Comparison of ENCODE assay signal across 1 cellular context in the genomic region with DNA sequence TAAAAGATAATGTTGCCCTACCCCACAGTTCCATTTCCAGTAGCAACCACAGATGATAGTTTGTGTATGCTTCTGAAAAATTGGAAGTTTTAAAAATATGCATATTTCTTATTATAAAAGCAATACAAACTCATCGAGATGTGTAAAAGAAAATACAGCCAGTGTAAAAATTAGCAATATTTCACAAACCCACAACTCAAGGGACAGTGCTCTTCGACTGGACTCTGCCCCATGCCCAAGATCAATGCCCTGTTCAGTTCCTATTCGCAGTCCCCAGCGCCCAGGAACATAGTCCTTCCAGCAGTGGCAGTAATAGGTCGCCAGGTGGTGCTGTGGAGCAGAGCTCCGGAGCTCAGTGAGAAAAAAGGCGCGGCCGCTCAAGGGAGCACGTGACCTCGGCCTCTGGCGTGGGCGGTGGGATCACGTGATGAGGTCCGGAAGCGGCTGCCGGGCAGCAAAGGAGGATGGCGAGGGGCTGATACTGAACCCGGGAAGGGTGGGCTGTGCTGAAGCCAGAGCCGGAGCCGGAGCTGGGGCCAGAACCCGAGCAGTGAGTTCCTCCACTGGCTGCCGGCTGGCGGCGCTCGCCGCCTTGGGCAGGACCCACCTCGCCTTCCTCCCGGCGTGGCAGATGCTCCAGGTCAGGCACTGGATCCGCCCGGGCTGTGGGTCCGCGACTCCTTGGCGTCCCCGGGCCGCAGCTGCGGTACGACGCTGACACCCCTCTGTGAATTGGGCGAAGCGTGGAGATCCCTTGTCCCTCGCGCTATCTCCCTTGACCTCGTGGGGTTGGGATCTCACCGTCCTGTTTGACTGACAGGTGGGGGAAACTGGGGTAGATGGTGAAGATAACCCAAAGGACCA.
TF ChIP-seq lines count a peak whose summit lies in the region.

A gene (plus strand): TSS at position 430 of the 864 bp plus-strand sequence. CDS start 11,190 bp downstream, outside the sequence.

TF ChIP-seq in HepG2, 621 proteins besides CTCF, POLR2A, EP300 and RAD21 (continued from another document and continues in another):
- peak; percentile 64; the same call in 1 of the 2 replicates for TF ChIP-seq RNF2 (conservative IDR thresholded peaks at IDR 0.05; ENCODE audit: low read depth)
- TF ChIP-seq REXO4 (CRISPR knock-in tag; IDR thresholded peaks at IDR 0.05; ENCODE audit: borderline replicate concordance) = no peak
- no peak for TF ChIP-seq FLYWCH1 (CRISPR knock-in tag; IDR thresholded peaks at IDR 0.05)
- TF ChIP-seq, protein P1, sequence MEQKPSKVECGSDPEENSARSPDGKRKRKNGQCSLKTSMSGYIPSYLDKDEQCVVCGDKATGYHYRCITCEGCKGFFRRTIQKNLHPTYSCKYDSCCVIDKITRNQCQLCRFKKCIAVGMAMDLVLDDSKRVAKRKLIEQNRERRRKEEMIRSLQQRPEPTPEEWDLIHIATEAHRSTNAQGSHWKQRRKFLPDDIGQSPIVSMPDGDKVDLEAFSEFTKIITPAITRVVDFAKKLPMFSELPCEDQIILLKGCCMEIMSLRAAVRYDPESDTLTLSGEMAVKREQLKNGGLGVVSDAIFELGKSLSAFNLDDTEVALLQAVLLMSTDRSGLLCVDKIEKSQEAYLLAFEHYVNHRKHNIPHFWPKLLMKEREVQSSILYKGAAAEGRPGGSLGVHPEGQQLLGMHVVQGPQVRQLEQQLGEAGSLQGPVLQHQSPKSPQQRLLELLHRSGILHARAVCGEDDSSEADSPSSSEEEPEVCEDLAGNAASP (CRISPR knock-in tag; IDR thresholded peaks at IDR 0.05; ENCODE audit: borderline replicate concordance) = peak; percentile 36; the same call in 1 of the 2 replicates
- TF ChIP-seq, protein P2, sequence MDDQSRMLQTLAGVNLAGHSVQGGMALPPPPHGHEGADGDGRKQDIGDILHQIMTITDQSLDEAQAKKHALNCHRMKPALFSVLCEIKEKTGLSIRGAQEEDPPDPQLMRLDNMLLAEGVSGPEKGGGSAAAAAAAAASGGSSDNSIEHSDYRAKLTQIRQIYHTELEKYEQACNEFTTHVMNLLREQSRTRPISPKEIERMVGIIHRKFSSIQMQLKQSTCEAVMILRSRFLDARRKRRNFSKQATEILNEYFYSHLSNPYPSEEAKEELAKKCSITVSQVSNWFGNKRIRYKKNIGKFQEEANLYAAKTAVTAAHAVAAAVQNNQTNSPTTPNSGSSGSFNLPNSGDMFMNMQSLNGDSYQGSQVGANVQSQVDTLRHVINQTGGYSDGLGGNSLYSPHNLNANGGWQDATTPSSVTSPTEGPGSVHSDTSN (CRISPR knock-in tag; IDR thresholded peaks at IDR 0.05; ENCODE audit: borderline replicate concordance) = no peak
- TF ChIP-seq, protein P3, sequence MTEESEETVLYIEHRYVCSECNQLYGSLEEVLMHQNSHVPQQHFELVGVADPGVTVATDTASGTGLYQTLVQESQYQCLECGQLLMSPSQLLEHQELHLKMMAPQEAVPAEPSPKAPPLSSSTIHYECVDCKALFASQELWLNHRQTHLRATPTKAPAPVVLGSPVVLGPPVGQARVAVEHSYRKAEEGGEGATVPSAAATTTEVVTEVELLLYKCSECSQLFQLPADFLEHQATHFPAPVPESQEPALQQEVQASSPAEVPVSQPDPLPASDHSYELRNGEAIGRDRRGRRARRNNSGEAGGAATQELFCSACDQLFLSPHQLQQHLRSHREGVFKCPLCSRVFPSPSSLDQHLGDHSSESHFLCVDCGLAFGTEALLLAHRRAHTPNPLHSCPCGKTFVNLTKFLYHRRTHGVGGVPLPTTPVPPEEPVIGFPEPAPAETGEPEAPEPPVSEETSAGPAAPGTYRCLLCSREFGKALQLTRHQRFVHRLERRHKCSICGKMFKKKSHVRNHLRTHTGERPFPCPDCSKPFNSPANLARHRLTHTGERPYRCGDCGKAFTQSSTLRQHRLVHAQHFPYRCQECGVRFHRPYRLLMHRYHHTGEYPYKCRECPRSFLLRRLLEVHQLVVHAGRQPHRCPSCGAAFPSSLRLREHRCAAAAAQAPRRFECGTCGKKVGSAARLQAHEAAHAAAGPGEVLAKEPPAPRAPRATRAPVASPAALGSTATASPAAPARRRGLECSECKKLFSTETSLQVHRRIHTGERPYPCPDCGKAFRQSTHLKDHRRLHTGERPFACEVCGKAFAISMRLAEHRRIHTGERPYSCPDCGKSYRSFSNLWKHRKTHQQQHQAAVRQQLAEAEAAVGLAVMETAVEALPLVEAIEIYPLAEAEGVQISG (CRISPR knock-in tag; IDR thresholded peaks at IDR 0.05) = peak; percentile 79
- no peak for TF ChIP-seq ARNT2 (CRISPR knock-in tag; IDR thresholded peaks at IDR 0.05; ENCODE audit: low read depth)
- TF ChIP-seq ZNF737 (CRISPR knock-in tag; IDR thresholded peaks at IDR 0.05; ENCODE audit: borderline replicate concordance) = no peak
- TF ChIP-seq ZNF205 (CRISPR knock-in tag; IDR thresholded peaks at IDR 0.05) = peak; percentile 21; the same call in 1 of the 2 replicates
- TF ChIP-seq ARHGAP35 (CRISPR knock-in tag; IDR thresholded peaks at IDR 0.05; ENCODE audit: borderline replicate concordance) = peak; percentile 80; the same call in 1 of the 2 replicates
- no peak for TF ChIP-seq ZNF235 (CRISPR knock-in tag; IDR thresholded peaks at IDR 0.05; ENCODE audit: borderline replicate concordance)
- peak; percentile 71; the same call in 1 of the 2 replicates for TF ChIP-seq KDM4B (CRISPR knock-in tag; IDR thresholded peaks at IDR 0.05)
- no peak; the same call in 1 of the 2 replicates for TF ChIP-seq ZZZ3 (CRISPR knock-in tag; IDR thresholded peaks at IDR 0.05; ENCODE audit: borderline replicate concordance)
- TF ChIP-seq TARDBP (CRISPR knock-in tag; IDR thresholded peaks at IDR 0.05) = peak; percentile 83
- TF ChIP-seq KLF16 (CRISPR knock-in tag; IDR thresholded peaks at IDR 0.05) = peak in 1 of 2 experiments; percentile 93; a peak in 2 of 4 replicates
- no peak for TF ChIP-seq SAFB2 (CRISPR knock-in tag; IDR thresholded peaks at IDR 0.05; ENCODE audit: borderline replicate concordance, low read depth)
- TF ChIP-seq NR2F6 (IDR thresholded peaks at IDR 0.05) = no peak; the same call in 1 of the 2 replicates
- peak; percentile 58 for TF ChIP-seq NR2F6 (CRISPR knock-in tag; IDR thresholded peaks at IDR 0.05)
- TF ChIP-seq, protein P4, sequence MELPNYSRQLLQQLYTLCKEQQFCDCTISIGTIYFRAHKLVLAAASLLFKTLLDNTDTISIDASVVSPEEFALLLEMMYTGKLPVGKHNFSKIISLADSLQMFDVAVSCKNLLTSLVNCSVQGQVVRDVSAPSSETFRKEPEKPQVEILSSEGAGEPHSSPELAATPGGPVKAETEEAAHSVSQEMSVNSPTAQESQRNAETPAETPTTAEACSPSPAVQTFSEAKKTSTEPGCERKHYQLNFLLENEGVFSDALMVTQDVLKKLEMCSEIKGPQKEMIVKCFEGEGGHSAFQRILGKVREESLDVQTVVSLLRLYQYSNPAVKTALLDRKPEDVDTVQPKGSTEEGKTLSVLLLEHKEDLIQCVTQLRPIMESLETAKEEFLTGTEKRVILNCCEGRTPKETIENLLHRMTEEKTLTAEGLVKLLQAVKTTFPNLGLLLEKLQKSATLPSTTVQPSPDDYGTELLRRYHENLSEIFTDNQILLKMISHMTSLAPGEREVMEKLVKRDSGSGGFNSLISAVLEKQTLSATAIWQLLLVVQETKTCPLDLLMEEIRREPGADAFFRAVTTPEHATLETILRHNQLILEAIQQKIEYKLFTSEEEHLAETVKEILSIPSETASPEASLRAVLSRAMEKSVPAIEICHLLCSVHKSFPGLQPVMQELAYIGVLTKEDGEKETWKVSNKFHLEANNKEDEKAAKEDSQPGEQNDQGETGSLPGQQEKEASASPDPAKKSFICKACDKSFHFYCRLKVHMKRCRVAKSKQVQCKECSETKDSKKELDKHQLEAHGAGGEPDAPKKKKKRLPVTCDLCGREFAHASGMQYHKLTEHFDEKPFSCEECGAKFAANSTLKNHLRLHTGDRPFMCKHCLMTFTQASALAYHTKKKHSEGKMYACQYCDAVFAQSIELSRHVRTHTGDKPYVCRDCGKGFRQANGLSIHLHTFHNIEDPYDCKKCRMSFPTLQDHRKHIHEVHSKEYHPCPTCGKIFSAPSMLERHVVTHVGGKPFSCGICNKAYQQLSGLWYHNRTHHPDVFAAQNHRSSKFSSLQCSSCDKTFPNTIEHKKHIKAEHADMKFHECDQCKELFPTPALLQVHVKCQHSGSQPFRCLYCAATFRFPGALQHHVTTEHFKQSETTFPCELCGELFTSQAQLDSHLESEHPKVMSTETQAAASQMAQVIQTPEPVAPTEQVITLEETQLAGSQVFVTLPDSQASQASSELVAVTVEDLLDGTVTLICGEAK (IDR thresholded peaks at IDR 0.05) = no peak
- TF ChIP-seq, protein P4 (CRISPR knock-in tag; IDR thresholded peaks at IDR 0.05) = peak; percentile 63
- TF ChIP-seq CC2D1A (CRISPR knock-in tag; IDR thresholded peaks at IDR 0.05) = no peak
- TF ChIP-seq, protein P5, sequence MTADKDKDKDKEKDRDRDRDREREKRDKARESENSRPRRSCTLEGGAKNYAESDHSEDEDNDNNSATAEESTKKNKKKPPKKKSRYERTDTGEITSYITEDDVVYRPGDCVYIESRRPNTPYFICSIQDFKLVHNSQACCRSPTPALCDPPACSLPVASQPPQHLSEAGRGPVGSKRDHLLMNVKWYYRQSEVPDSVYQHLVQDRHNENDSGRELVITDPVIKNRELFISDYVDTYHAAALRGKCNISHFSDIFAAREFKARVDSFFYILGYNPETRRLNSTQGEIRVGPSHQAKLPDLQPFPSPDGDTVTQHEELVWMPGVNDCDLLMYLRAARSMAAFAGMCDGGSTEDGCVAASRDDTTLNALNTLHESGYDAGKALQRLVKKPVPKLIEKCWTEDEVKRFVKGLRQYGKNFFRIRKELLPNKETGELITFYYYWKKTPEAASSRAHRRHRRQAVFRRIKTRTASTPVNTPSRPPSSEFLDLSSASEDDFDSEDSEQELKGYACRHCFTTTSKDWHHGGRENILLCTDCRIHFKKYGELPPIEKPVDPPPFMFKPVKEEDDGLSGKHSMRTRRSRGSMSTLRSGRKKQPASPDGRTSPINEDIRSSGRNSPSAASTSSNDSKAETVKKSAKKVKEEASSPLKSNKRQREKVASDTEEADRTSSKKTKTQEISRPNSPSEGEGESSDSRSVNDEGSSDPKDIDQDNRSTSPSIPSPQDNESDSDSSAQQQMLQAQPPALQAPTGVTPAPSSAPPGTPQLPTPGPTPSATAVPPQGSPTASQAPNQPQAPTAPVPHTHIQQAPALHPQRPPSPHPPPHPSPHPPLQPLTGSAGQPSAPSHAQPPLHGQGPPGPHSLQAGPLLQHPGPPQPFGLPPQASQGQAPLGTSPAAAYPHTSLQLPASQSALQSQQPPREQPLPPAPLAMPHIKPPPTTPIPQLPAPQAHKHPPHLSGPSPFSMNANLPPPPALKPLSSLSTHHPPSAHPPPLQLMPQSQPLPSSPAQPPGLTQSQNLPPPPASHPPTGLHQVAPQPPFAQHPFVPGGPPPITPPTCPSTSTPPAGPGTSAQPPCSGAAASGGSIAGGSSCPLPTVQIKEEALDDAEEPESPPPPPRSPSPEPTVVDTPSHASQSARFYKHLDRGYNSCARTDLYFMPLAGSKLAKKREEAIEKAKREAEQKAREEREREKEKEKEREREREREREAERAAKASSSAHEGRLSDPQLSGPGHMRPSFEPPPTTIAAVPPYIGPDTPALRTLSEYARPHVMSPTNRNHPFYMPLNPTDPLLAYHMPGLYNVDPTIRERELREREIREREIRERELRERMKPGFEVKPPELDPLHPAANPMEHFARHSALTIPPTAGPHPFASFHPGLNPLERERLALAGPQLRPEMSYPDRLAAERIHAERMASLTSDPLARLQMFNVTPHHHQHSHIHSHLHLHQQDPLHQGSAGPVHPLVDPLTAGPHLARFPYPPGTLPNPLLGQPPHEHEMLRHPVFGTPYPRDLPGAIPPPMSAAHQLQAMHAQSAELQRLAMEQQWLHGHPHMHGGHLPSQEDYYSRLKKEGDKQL (CRISPR knock-in tag; IDR thresholded peaks at IDR 0.05; ENCODE audit: low read depth) = no peak
- TF ChIP-seq ELF3 (CRISPR knock-in tag; IDR thresholded peaks at IDR 0.05) = peak; percentile 73
- no peak for TF ChIP-seq CHCHD3 (CRISPR knock-in tag; IDR thresholded peaks at IDR 0.05)
- TF ChIP-seq HDAC6 (IDR thresholded peaks at IDR 0.05; ENCODE audit: low read depth, low read length) = no peak
- no peak for TF ChIP-seq EHMT2 (IDR thresholded peaks at IDR 0.05; ENCODE audit: borderline replicate concordance, low read depth, low read length)
- TF ChIP-seq NCOR1 (IDR thresholded peaks at IDR 0.05; ENCODE audit: borderline replicate concordance, low read length) = no peak
- no peak for TF ChIP-seq ZBTB1 (CRISPR knock-in tag; IDR thresholded peaks at IDR 0.05; ENCODE audit: borderline replicate concordance)
- no peak for TF ChIP-seq SP140L (CRISPR knock-in tag; IDR thresholded peaks at IDR 0.05; ENCODE audit: borderline replicate concordance)
